Comparison of ENCODE assay signal across 17 cellular contexts in the genomic region with DNA sequence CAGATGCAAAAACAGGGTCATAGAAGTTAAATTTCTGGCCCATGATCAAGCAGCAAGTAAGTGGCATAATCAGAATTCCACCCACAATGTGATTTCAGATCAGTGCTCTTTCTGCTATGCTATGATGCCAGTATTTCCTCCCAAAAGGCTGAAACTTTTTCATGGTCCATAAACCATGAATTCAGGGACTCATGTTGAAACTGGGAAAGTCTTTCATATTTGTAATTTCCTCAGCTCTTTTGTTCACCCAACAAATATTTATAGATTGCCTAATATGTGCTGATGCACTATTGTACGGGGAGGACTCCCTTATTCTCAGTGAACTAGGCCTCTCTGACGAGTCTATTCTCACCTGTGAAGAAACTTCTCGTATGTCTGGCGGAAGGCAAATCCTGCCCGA.
DNase-seq lines count a peak whose midpoint lies in the region; ATAC-seq and TF ChIP-seq lines count a peak whose summit lies in the region.
"Had no signal": no experiment of that assay in that cellular context is flagged by ENCODE, and none has a peak within 500 bp of the region (broad histone marks: within the 10 kb centered on the region; RNA-seq: fewer than 3 reads in every experiment).

No MANE protein-coding gene starts in this region.

- no peaks in the 10 kb centered on the region for H3K27me3 ChIP-seq in dorsolateral prefrontal cortex

- DNase-seq in dorsolateral prefrontal cortex (no peak), kidney tubule cell (ENCODE audit: low spot score) (peak; percentile 64), renal cortical epithelial cell (ENCODE audit: low read depth) (peak; percentile 83), amygdala (lab: John Stamatoyannopoulos, UW) (no peak)
- DNase-seq: ACHN; AML-193; Calu3; CD4-positive, alpha-beta T cell; DMS79 treated with DMSO at 0.1 percent for 48 hours; GF-D8; HCEC 1CT; KG1 had no signal

- intact Hi-C loops in dorsolateral prefrontal cortex (cut with DNase I), result no loop called here

- ATAC-seq in HG03342 (IDR thresholded peaks at IDR 0.05; ENCODE audit: unreplicated experiment) (no peak), HG03432 (IDR thresholded peaks at IDR 0.05; ENCODE audit: unreplicated experiment) (no peak), HG03457 (IDR thresholded peaks at IDR 0.05; ENCODE audit: unreplicated experiment) (no peak)
- ATAC-seq: GM23338 had no signal

- no peak for TF ChIP-seq CTCF in dorsolateral prefrontal cortex (IDR thresholded peaks at IDR 0.05 in 54 of 56, conservative IDR thresholded peaks at IDR 0.05 in 2 of 56; ENCODE audit: low read depth in 1 of 56, partially characterized antibody in 56 of 56)

- peak overlapping the region in 55 of 59 donors; percentile 5 to 94 (median 78) for H3K27ac ChIP-seq in dorsolateral prefrontal cortex
- H3K27ac ChIP-seq: C4-2B had no signal

- no peak overlapping the region for H3K4me3 ChIP-seq in dorsolateral prefrontal cortex
- H3K4me3 ChIP-seq: GM23338 had no signal

Comparison
In these comparisons a context has a peak if more than half of its experiments do, and no peak if none do; other contexts are left out.
1. DNase-seq: peak in kidney tubule cell (single experiment) and renal cortical epithelial cell (single experiment); none in dorsolateral prefrontal cortex (0 of 10) and amygdala (0 of 56).